Comparison of ENCODE assay signal across 8 cellular contexts in the genomic region with DNA sequence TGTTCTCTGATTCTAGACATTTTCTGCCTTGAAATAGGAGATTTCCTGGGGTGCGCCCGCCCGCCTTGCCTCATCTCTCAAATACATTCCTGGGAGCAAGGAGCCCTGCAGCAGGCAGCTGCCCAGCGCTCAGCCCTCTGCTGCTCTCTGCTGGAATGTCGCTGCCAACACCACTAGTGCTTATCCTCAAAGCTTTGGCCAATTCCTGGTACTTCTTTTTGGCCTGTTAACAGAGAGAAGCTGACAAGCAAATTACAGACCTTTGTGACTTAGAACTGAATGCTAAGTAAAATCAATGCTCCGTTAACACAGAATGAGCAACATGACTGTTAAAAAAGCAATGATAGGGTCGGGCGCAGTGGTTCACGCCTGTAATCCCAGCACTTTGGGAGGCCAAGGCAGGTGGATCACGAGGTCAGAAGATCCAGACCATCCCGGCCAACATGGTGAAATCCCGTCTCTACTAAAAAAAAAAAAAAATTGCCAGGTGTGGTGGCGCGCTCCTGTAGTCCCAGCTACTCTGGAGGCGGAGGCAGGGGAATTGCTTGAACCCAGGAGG. TPM values are rescaled to one million over a fixed set of nuclear protein-coding genes. Genes with fewer than 3 reads are reported as not detected.
A peak's percentile ranks its signal among the peaks of the same experiment; 100 is the strongest.
DNase-seq lines count a peak whose midpoint lies in the region; ATAC-seq and TF ChIP-seq lines count a peak whose summit lies in the region.

No MANE protein-coding gene starts in this region.

- H3K27ac Mint-ChIP-seq in activated CD4-positive, alpha-beta T cell treated with anti-CD3 and anti-CD28 coated beads, Interleukin-2, amount 10 ng/mL, durations not matched to agents 7 days and 5 days: peak overlapping the region; percentile 33

- no peaks in the 10 kb centered on the region for H3K36me3 Mint-ChIP-seq in activated CD4-positive, alpha-beta T cell treated with anti-CD3 and anti-CD28 coated beads, Interleukin-2, amount 10 ng/mL, durations not matched to agents 7 days and 5 days (ENCODE audit: low read depth)

- H3K9me3 ChIP-seq in A673 (ENCODE audit: low read depth, low read length, poor library complexity, severe bottlenecking) (no peaks in the 10 kb centered on the region), colonic mucosa (no peaks in the 10 kb centered on the region)

- H3K27me3 ChIP-seq in A673 (replicated peaks; ENCODE audit: insufficient read depth, low read depth, low read length, poor library complexity) (no peaks in the 10 kb centered on the region), colonic mucosa (no peaks in the 10 kb centered on the region)

- H3K36me3 ChIP-seq in A673 (ENCODE audit: insufficient read depth, low read length, poor library complexity, severe bottlenecking): no peaks in the 10 kb centered on the region
- H3K36me3 ChIP-seq in colonic mucosa: no peaks in the 10 kb centered on the region

- TF ChIP-seq CTCF in A673 (conservative IDR thresholded peaks at IDR 0.05; ENCODE audit: low read depth, low read length) (peak; percentile 96), colonic mucosa (IDR thresholded peaks at IDR 0.05) (peak; percentile 88), lower leg skin (IDR thresholded peaks at IDR 0.05) (peak in 2 of 3 donors; percentile 40 to 86)

- H3K4me1 ChIP-seq in A673 (ENCODE audit: insufficient read depth, low read length, poor library complexity, severe bottlenecking) (no peaks in the 10 kb centered on the region), colonic mucosa (no peaks in the 10 kb centered on the region)

- no peak for TF ChIP-seq POLR2A in lower leg skin (IDR thresholded peaks at IDR 0.05)

- no peak overlapping the region for H3K4me3 ChIP-seq in A673 (ENCODE audit: low read depth, low read length, poor library complexity, severe bottlenecking)
- no peak overlapping the region for H3K4me3 ChIP-seq in colonic mucosa
- no peak overlapping the region for H3K4me3 ChIP-seq in lower leg skin (ENCODE audit: low read depth, poor library complexity, severe bottlenecking)

- no peak overlapping the region for H3K9ac ChIP-seq in colonic mucosa (ENCODE audit: low read depth in 2 of 2, low read length in 2 of 2)

- no peaks in the 10 kb centered on the region for H3K9me3 Mint-ChIP-seq in activated CD4-positive, alpha-beta T cell treated with anti-CD3 and anti-CD28 coated beads, Interleukin-2, amount 10 ng/mL, durations not matched to agents 7 days and 5 days

- 45 to 50% methylated on average over 15 of the region's 15 CpGs for WGBS in lower leg skin, 2 donors

- H3K27ac ChIP-seq in A673 (ENCODE audit: low read depth, low read length, poor library complexity, severe bottlenecking) (no peak overlapping the region), colonic mucosa (no peak overlapping the region)

- DNase-seq in A673 (ENCODE audit: low spot score) (peak; percentile 90), NCI-H460 (ENCODE audit: extremely low read depth, low read depth) (peak; percentile 76), colonic mucosa (peak; percentile 81), lower leg skin (ENCODE audit: low spot score in 2 of 2) (peak; percentile 80 to 97)
- DNase-seq in activated CD4-positive, alpha-beta T cell treated with anti-CD3 and anti-CD28 coated beads, Interleukin-2, amount 10 ng/mL, durations not matched to agents 7 days and 5 days: peak; percentile 74
- DNase-seq in stimulated activated CD4-positive, alpha-beta T cell treated with anti-CD3 and anti-CD28 coated beads, TNF-alpha, amount 100 ng/mL, for 24 hours (ENCODE audit: low read depth in 3 of 3): peak; percentile 52 to 72 (median 64)

- no peak overlapping the region for H3K4me3 Mint-ChIP-seq in activated CD4-positive, alpha-beta T cell treated with anti-CD3 and anti-CD28 coated beads, Interleukin-2, amount 10 ng/mL, durations not matched to agents 7 days and 5 days

- ATAC-seq in GM18517 (IDR thresholded peaks at IDR 0.05; ENCODE audit: unreplicated experiment) (peak; percentile 64), HG03342 (IDR thresholded peaks at IDR 0.05; ENCODE audit: unreplicated experiment) (peak; percentile 77)

- intact Hi-C loops in A673 (cut with micrococcal nuclease; ENCODE audit: unreplicated experiment): loop anchor here (1.0 to 5.0 kb wide), 4 partner anchors 97 to 662 kb away; no protein-coding TSS in a partner anchor
- intact Hi-C loops in colonic mucosa (cut with DNase I): loop anchor here (2.0 to 10.0 kb wide), 3 partner anchors 97 to 499 kb away; no protein-coding TSS in a partner anchor
- intact Hi-C loops in lower leg skin (cut with DNase I; ENCODE audit: low total_unique reads): loop anchor here (5.0 kb wide), 1 partner anchor 102 kb away; no protein-coding TSS in a partner anchor

- POLR2A ChIA-PET in A673 (lab: Charles Lee; ENCODE audit: low non-redundant PET): no interaction called here
- POLR2A ChIA-PET in activated CD4-positive, alpha-beta T cell treated with anti-CD3 and anti-CD28 coated beads, Interleukin-2, amount 10 ng/mL, durations not matched to agents 7 days and 5 days (lab: Charles Lee): no interaction called here

- peaks cover 34% of the 10 kb centered on the region for H3K27me3 Mint-ChIP-seq in activated CD4-positive, alpha-beta T cell treated with anti-CD3 and anti-CD28 coated beads, Interleukin-2, amount 10 ng/mL, durations not matched to agents 7 days and 5 days

- BruUV-seq in A673 (replicated peaks; lab: Mats Ljungman, UMichigan): no TSS peak

- CTCF ChIA-PET in A673 (lab: Charles Lee): interaction anchor here (0.6 to 1.7 kb wide), 7 partner anchors 11 to 803 kb away, joined by 3 to 5 read pairs (median 4); no protein-coding TSS in a partner anchor
- CTCF ChIA-PET in activated CD4-positive, alpha-beta T cell treated with anti-CD3 and anti-CD28 coated beads, Interleukin-2, amount 10 ng/mL, durations not matched to agents 7 days and 5 days (lab: Charles Lee): interaction anchor here (0.6 to 2.8 kb wide), 30 partner anchors 8 to 1165 kb away, joined by 3 to 38 read pairs (median 4); a partner anchor contains a TSS

- H3K4me1 Mint-ChIP-seq in activated CD4-positive, alpha-beta T cell treated with anti-CD3 and anti-CD28 coated beads, Interleukin-2, amount 10 ng/mL, durations not matched to agents 7 days and 5 days: peaks cover 13% of the 10 kb centered on the region

RNA-seq across cellular contexts. Expression of a gene that starts 41.9 kb away (rescaled TPM):
- 64.4 and 76.4 TPM in 2 replicates for total RNA-seq in A673 (2021)
- 30.6 and 33.6 TPM in 2 replicates for total RNA-seq in NCI-H460 (2014; rRNA removed; shearing (Covaris generic))
- 18.1 and 27.4 TPM in 2 replicates for polyA plus RNA-seq in NCI-H460 (2014; cell fraction: nucleus; rRNA removed)
- total RNA-seq in activated CD4-positive, alpha-beta T cell treated with anti-CD3 and anti-CD28 coated beads, Interleukin-2, amount 10 ng/mL, durations not matched to agents 7 days and 5 days: 10 to 100 TPM; 36.7 to 40.3 TPM
- total RNA-seq in colonic mucosa: 10 to 100 TPM; 89.0 to 94.0 TPM
- 10 to 100 TPM; 77.7 to 96.7 (median 89.6) TPM for total RNA-seq in lower leg skin
